ENCODE assay signal across 19 cellular contexts in the genomic region with DNA sequence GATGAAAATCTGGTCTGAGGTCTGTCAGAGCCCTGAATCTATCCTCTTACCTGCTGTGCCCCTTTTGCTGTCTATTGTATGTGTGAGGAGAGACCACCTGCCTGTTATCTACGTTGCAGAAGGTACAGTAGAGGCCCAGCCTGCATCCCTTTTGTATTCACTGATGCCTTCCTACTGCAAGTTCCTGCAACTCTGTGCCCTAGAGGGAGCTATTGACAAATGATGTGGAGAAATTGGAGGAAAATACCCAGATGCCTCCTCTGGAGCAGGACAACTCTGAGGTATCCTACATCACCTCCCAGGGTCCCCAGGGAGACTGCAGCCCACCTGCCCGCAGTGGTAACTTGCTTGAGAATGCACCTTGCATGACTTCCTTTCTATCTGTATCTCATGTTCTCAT. TPM values are rescaled to one million over a fixed set of nuclear protein-coding genes. Genes with fewer than 3 reads are reported as not detected.
A peak's percentile ranks its signal among the peaks of the same experiment; 100 is the strongest.
DNase-seq lines count a peak whose midpoint lies in the region; ATAC-seq and TF ChIP-seq lines count a peak whose summit lies in the region.
"Had no signal": no experiment of that assay in that cellular context is flagged by ENCODE, and none has a peak within 500 bp of the region (broad histone marks: within the 10 kb centered on the region; RNA-seq: fewer than 3 reads in every experiment).

No MANE protein-coding gene starts in this region.

- no peaks in the 10 kb centered on the region for H3K36me3 ChIP-seq in mammary epithelial cell (ENCODE audit: insufficient read depth, low read length)
- no peaks in the 10 kb centered on the region for H3K36me3 ChIP-seq in OCI-LY3 (replicated peaks; ENCODE audit: low read depth, low read length)
- H3K36me3 ChIP-seq in osteoblast (ENCODE audit: insufficient read depth, low read length) = no peaks in the 10 kb centered on the region
- H3K36me3 ChIP-seq: vagina had no signal

- H3K27ac Mint-ChIP-seq in MCF 10A (ENCODE audit: low read depth, unreplicated experiment) = no peak overlapping the region
- H3K27ac Mint-ChIP-seq: immature natural killer cell; memory B cell; natural killer cell treated with Interleukin-12 subunit alpha and Interleukin-12 subunit beta and Interleukin-15 and Interleukin-18, amount 100 ng/mL, for 72 hours had no signal

- H3K4me3 ChIP-seq in mammary epithelial cell (replicated peaks in 1 of 3; ENCODE audit: insufficient read depth in 1 of 3, low read depth in 2 of 3, low read length in 3 of 3) = no peak overlapping the region
- H3K4me3 ChIP-seq in OCI-LY3 (ENCODE audit: low read length) = no peak overlapping the region
- H3K4me3 ChIP-seq in osteoblast (ENCODE audit: insufficient read depth, low read length) = no peak overlapping the region
- H3K4me3 ChIP-seq: vagina had no signal

- POLR2A ChIA-PET in MCF 10A (lab: Yijun Ruan, JAX) = no interaction called here

- H3K9me3 Mint-ChIP-seq in MCF 10A (ENCODE audit: unreplicated experiment) = no peaks in the 10 kb centered on the region
- H3K9me3 Mint-ChIP-seq: immature natural killer cell; natural killer cell treated with Interleukin-12 subunit alpha and Interleukin-12 subunit beta and Interleukin-15 and Interleukin-18, amount 100 ng/mL, for 72 hours had no signal

- in situ Hi-C loops in mammary epithelial cell (cut with MboI; ENCODE audit: low sequenced_read_pairs in 2 of 2) = loop anchor here (25.0 kb wide), 2 partner anchors 494 to 519 kb away; no protein-coding TSS in a partner anchor

- dilution Hi-C loops in mammary epithelial cell (cut with HindIII; ENCODE audit: low sequenced_read_pairs) = no loop called here

- no peak overlapping the region for H3K4me3 Mint-ChIP-seq in MCF 10A (ENCODE audit: unreplicated experiment)
- H3K4me3 Mint-ChIP-seq: immature natural killer cell; memory B cell; natural killer cell treated with Interleukin-12 subunit alpha and Interleukin-12 subunit beta and Interleukin-15 and Interleukin-18, amount 100 ng/mL, for 72 hours had no signal

- H3K9me3 ChIP-seq in mammary epithelial cell (replicated peaks; ENCODE audit: insufficient read depth, low read length) (no peaks in the 10 kb centered on the region), OCI-LY3 (ENCODE audit: insufficient read depth, low read length) (no peaks in the 10 kb centered on the region), osteoblast (ENCODE audit: low read depth, low read length) (peaks cover 3% of the 10 kb centered on the region)
- H3K9me3 ChIP-seq: vagina had no signal

- TF ChIP-seq CTCF in MCF 10A (IDR thresholded peaks at IDR 0.05; ENCODE audit: unreplicated experiment) = no peak
- TF ChIP-seq CTCF in mammary epithelial cell (conservative IDR thresholded peaks at IDR 0.05 in 1 of 2, IDR thresholded peaks at IDR 0.05 in 1 of 2; ENCODE audit: extremely low read depth in 1 of 2, insufficient read depth in 1 of 2, low read depth in 1 of 2, low read length in 2 of 2) = peak in 1 of 2 donors; percentile 24
- peak; percentile 26; the same call in 1 of the 2 replicates for TF ChIP-seq CTCF in OCI-LY3 (IDR thresholded peaks at IDR 0.05; ENCODE audit: low read depth, low read length)
- peak; percentile 17 for TF ChIP-seq CTCF in osteoblast (IDR thresholded peaks at IDR 0.05; ENCODE audit: extremely low read depth, low read depth, low read length)

- no peak for ATAC-seq in HG03442 (IDR thresholded peaks at IDR 0.05; ENCODE audit: unreplicated experiment)
- ATAC-seq: activated naive CD4-positive, alpha-beta T cell treated with anti-CD3 and anti-CD28 coated beads, Interleukin-2, amount 50 U/mL, for 72 hours; natural killer cell treated with Interleukin-12 subunit alpha and Interleukin-12 subunit beta and Interleukin-15 and Interleukin-18, amount 100 ng/mL, for 72 hours had no signal

- H4K20me1 ChIP-seq in mammary epithelial cell (ENCODE audit: insufficient read depth, low read length) = no peaks in the 10 kb centered on the region
- no peaks in the 10 kb centered on the region for H4K20me1 ChIP-seq in OCI-LY3 (ENCODE audit: insufficient read depth, low read length)
- H4K20me1 ChIP-seq in osteoblast (ENCODE audit: insufficient read depth, low read length) = no peaks in the 10 kb centered on the region

- DNase-seq in MCF 10A (ENCODE audit: unreplicated experiment) (peak; percentile 21), mammary epithelial cell (no peak), osteoblast (ENCODE audit: insufficient read length, low spot score, missing footprints) (no peak), SHP77 (lab: John Stamatoyannopoulos, UW) (no peak)
- DNase-seq in effector CD8-positive, alpha-beta T cell (lab: John Stamatoyannopoulos, UW) = no peak
- DNase-seq: Calu3, immature natural killer cell, MM.1S, NCI-H748 treated with DMSO at 0.1 percent for 48 hours, T-helper 2 cell had no signal

- no peak overlapping the region for H3K9ac ChIP-seq in mammary epithelial cell (ENCODE audit: insufficient read depth, low read length)
- no peak overlapping the region for H3K9ac ChIP-seq in OCI-LY3 (ENCODE audit: low read length)

- intact Hi-C loops in MCF 10A (cut with micrococcal nuclease) (no loop called here), mammary epithelial cell (cut with micrococcal nuclease) (no loop called here)

- H2AFZ ChIP-seq in mammary epithelial cell (ENCODE audit: low read depth, low read length) (no peak overlapping the region), OCI-LY3 (ENCODE audit: low read depth, low read length) (no peak overlapping the region), osteoblast (ENCODE audit: low read length) (no peak overlapping the region)

- H3K27ac ChIP-seq in mammary epithelial cell (ENCODE audit: insufficient read depth, low read depth, low read length) = no peak overlapping the region
- no peak overlapping the region for H3K27ac ChIP-seq in OCI-LY3 (ENCODE audit: low read length)
- H3K27ac ChIP-seq in cingulate gyrus (ENCODE audit: low read depth, low read length) = peak overlapping the region; percentile 3
- H3K27ac ChIP-seq in osteoblast (ENCODE audit: low read depth, low read length) = no peak overlapping the region
- H3K27ac ChIP-seq: vagina had no signal

- H3K27me3 ChIP-seq in mammary epithelial cell (ENCODE audit: insufficient read depth, low read length) (no peaks in the 10 kb centered on the region), OCI-LY3 (ENCODE audit: low read depth, low read length) (no peaks in the 10 kb centered on the region), osteoblast (ENCODE audit: insufficient read depth, low read length) (peaks cover 13% of the 10 kb centered on the region)
- H3K27me3 ChIP-seq: vagina had no signal

- peaks cover 3% of the 10 kb centered on the region for H3K4me1 ChIP-seq in mammary epithelial cell (ENCODE audit: insufficient read depth, low read length)
- H3K4me1 ChIP-seq in OCI-LY3 (ENCODE audit: low read length) = no peaks in the 10 kb centered on the region
- H3K4me1 ChIP-seq in osteoblast (ENCODE audit: insufficient read depth, low read length) = no peaks in the 10 kb centered on the region
- H3K4me1 ChIP-seq: vagina had no signal

- CTCF ChIA-PET in MCF 10A (lab: Yijun Ruan, JAX) = interaction anchor here (0.6 to 1.0 kb wide), 3 partner anchors 19 to 62 kb away, joined by 3 to 4 read pairs (median 3); no protein-coding TSS in a partner anchor
- CTCF ChIA-PET in mammary epithelial cell (lab: Charles Lee; ENCODE audit: low non-redundant PET) = interaction anchor here (0.6 to 0.8 kb wide), 3 partner anchors 10 to 178 kb away, joined by 3 to 5 read pairs (median 4); no protein-coding TSS in a partner anchor

- 49% methylated on average over 2 of the region's 2 CpGs for WGBS in mammary epithelial cell (ENCODE audit: low coverage, missing lambda C conversion rate)

- BruUV-seq in MCF 10A (replicated peaks; lab: Mats Ljungman, UMichigan) = no TSS peak
- no TSS peak for BruUV-seq in mammary epithelial cell (replicated peaks; lab: Mats Ljungman, UMichigan)

- no peak overlapping the region for H3K4me2 ChIP-seq in mammary epithelial cell (ENCODE audit: insufficient read depth, low read depth, low read length)
- no peak overlapping the region for H3K4me2 ChIP-seq in OCI-LY3 (ENCODE audit: low read length)
- no peak overlapping the region for H3K4me2 ChIP-seq in osteoblast (ENCODE audit: insufficient read depth, low read length)

- H3K4me1 Mint-ChIP-seq in MCF 10A (ENCODE audit: insufficient read depth, unreplicated experiment) = peaks cover under 1% of the 10 kb centered on the region
- H3K4me1 Mint-ChIP-seq: immature natural killer cell, memory B cell had no signal

- H3K36me3 Mint-ChIP-seq in MCF 10A (ENCODE audit: insufficient read depth, unreplicated experiment) = no peaks in the 10 kb centered on the region
- H3K36me3 Mint-ChIP-seq: immature natural killer cell; natural killer cell treated with Interleukin-12 subunit alpha and Interleukin-12 subunit beta and Interleukin-15 and Interleukin-18, amount 100 ng/mL, for 72 hours had no signal

- H3K27me3 Mint-ChIP-seq in MCF 10A (ENCODE audit: insufficient read depth, unreplicated experiment) = no peaks in the 10 kb centered on the region

- no peaks in the 10 kb centered on the region for H3K79me2 ChIP-seq in mammary epithelial cell (ENCODE audit: insufficient read depth, low read length)
- H3K79me2 ChIP-seq in OCI-LY3 (ENCODE audit: low read length) = no peaks in the 10 kb centered on the region
- no peaks in the 10 kb centered on the region for H3K79me2 ChIP-seq in osteoblast (ENCODE audit: insufficient read depth, low read length)

RNA-seq across cellular contexts. Expression of gene SIAH3, which starts 33.7 kb away (rescaled TPM):
- total RNA-seq in MCF 10A (2022) = not detected in 2 replicates
- total RNA-seq in mammary epithelial cell = under 1 TPM in 1 of 2 donors, not detected in 1; under 0.01 TPM
- not detected for polyA plus RNA-seq in mammary epithelial cell
- not detected for polyA minus RNA-seq in mammary epithelial cell
- total RNA-seq in osteoblast = not detected in 2 replicates
- total RNA-seq: Calu3; glomerular endothelial cell; natural killer cell treated with Interleukin-12 subunit alpha and Interleukin-12 subunit beta and Interleukin-15 and Interleukin-18, amount 100 ng/mL, for 72 hours; RPMI7951; vagina had no signal
- polyA plus RNA-seq: immature natural killer cell had no signal
